Comparison of ENCODE assay signal across 1 cellular context in the genomic region with DNA sequence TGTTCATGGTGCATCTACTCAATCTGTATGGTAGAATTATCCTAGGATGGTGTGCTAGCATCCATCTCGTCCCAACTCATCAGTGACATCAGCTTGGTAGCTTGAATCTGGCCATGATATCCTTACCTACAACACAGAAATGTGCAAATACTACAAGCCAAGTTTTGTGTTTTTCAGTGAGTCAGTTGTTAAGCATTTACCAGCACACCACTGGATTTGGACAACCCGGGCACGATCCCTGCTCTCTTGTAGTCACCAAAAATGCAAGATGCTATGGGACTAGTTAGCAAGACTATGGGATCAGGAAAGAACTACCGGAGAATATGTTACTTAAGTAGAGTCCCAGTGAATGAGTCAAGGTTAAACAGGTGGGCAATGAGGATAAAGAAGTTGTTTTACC.
TF ChIP-seq lines count a peak whose summit lies in the region.

No MANE protein-coding gene starts in this region.

TF ChIP-seq in GM23338, 12 proteins besides CTCF, POLR2A, EP300 and RAD21 (continued from another document):
- TF ChIP-seq ZNF114 (CRISPR knock-in tag; IDR thresholded peaks at IDR 0.05) = no peak
